ENCODE assay signal across 8 cellular contexts in genomic region chr2:218217366-218218309, GRCh38. TPM values are rescaled to one million over a fixed set of nuclear protein-coding genes. Genes with fewer than 3 reads are reported as not detected.
DNase-seq lines count a peak whose midpoint lies in the region; ATAC-seq and TF ChIP-seq lines count a peak whose summit lies in the region.

No MANE protein-coding gene starts in this region.

- H3K9me2 ChIP-seq in SU-DHL-6 (replicated peaks; ENCODE audit: insufficient read depth, low read length) = no peaks in the 10 kb centered on the region

- ATAC-seq in GM18502 (IDR thresholded peaks at IDR 0.05; ENCODE audit: poor library complexity, unreplicated experiment) (peak; percentile 36), HG03159 (IDR thresholded peaks at IDR 0.05; ENCODE audit: unreplicated experiment) (peak; percentile 38), right cardiac atrium (peak; percentile 76 to 82)
- peak; percentile 71 for ATAC-seq in activated naive CD8-positive, alpha-beta T cell treated with anti-CD3 and anti-CD28 coated beads, Interleukin-2, amount 50 U/mL, for 24 hours

- intact Hi-C loops in right cardiac atrium (cut with DNase I) = no loop called here

- H3K9me3 ChIP-seq in SU-DHL-6 (ENCODE audit: insufficient read depth, low read length) (no peaks in the 10 kb centered on the region), right cardiac atrium (ENCODE audit: control insufficient read depth, low read length) (no peaks in the 10 kb centered on the region)

- peaks cover 2% of the 10 kb centered on the region for H3K27me3 Mint-ChIP-seq in activated naive CD8-positive, alpha-beta T cell treated with anti-CD3 and anti-CD28 coated beads, Interleukin-2, amount 50 U/mL, for 24 hours

- peaks cover 20% of the 10 kb centered on the region for H3F3A ChIP-seq in SU-DHL-6 (ENCODE audit: insufficient read depth)

- H3K36me3 Mint-ChIP-seq in activated naive CD8-positive, alpha-beta T cell treated with anti-CD3 and anti-CD28 coated beads, Interleukin-2, amount 50 U/mL, for 24 hours (ENCODE audit: low read depth) = peaks cover 48% of the 10 kb centered on the region

- peak overlapping the region; percentile 97 for H3K4me2 ChIP-seq in SU-DHL-6 (ENCODE audit: low read depth, low read length, poor library complexity, severe bottlenecking)

- peak overlapping the region; percentile 99 for H3K9ac ChIP-seq in SU-DHL-6 (ENCODE audit: low read length)

- H3K4me3 ChIP-seq in SU-DHL-6 (ENCODE audit: insufficient read depth, low read length, poor library complexity, severe bottlenecking) = peak overlapping the region; percentile 90
- H3K4me3 ChIP-seq in right cardiac atrium (ENCODE audit: low read length) = peak overlapping the region; percentile 93
- peak overlapping the region; percentile 97 for H3K4me3 ChIP-seq in retinal pigment epithelial cell (ENCODE audit: low read length)

- H3K27ac Mint-ChIP-seq in activated naive CD8-positive, alpha-beta T cell treated with anti-CD3 and anti-CD28 coated beads, Interleukin-2, amount 50 U/mL, for 24 hours = peak overlapping the region; percentile 93

- H3K4me1 ChIP-seq in right cardiac atrium (ENCODE audit: control insufficient read depth, insufficient read depth, low read length) = peaks cover 15% of the 10 kb centered on the region

- peak overlapping the region; percentile 90 for H3K4me3 Mint-ChIP-seq in activated naive CD8-positive, alpha-beta T cell treated with anti-CD3 and anti-CD28 coated beads, Interleukin-2, amount 50 U/mL, for 24 hours

- no peak for TF ChIP-seq CTCF in 22Rv1 (IDR thresholded peaks at IDR 0.05)
- TF ChIP-seq CTCF in SU-DHL-6 (IDR thresholded peaks at IDR 0.05; ENCODE audit: insufficient read depth, low read length, poor library complexity, severe bottlenecking) = no peak
- TF ChIP-seq CTCF in retinal pigment epithelial cell (conservative IDR thresholded peaks at IDR 0.05; ENCODE audit: low read depth, low read length) = no peak

- H3K27me3 ChIP-seq in SU-DHL-6 (ENCODE audit: low read length) (no peaks in the 10 kb centered on the region), right cardiac atrium (ENCODE audit: control insufficient read depth, insufficient read depth) (no peaks in the 10 kb centered on the region)

- H3K36me3 ChIP-seq in SU-DHL-6 (ENCODE audit: low read length) = peaks cover 15% of the 10 kb centered on the region; the same call in 1 of the 2 replicates

- H2AFZ ChIP-seq in SU-DHL-6 (ENCODE audit: low read depth, low read length, severe bottlenecking) = no peak overlapping the region

- H4K20me1 ChIP-seq in SU-DHL-6 (ENCODE audit: low read depth, low read length) = peaks cover 26% of the 10 kb centered on the region

- H3K4me1 Mint-ChIP-seq in activated naive CD8-positive, alpha-beta T cell treated with anti-CD3 and anti-CD28 coated beads, Interleukin-2, amount 50 U/mL, for 24 hours = peaks cover 48% of the 10 kb centered on the region

- peak overlapping the region; percentile 66 for H3K27ac ChIP-seq in 22Rv1
- peak overlapping the region; percentile 97 for H3K27ac ChIP-seq in SU-DHL-6 (ENCODE audit: low read depth, low read length)
- peak overlapping the region; percentile 89 for H3K27ac ChIP-seq in right cardiac atrium (ENCODE audit: low read length)

- peak; percentile 82 for DNase-seq in activated naive CD8-positive, alpha-beta T cell treated with anti-CD3 and anti-CD28 coated beads, Interleukin-2, amount 50 U/mL, for 24 hours
- DNase-seq in right cardiac atrium = peak; percentile 71 to 87 (median 84)
- DNase-seq in retinal pigment epithelial cell (ENCODE audit: low read depth) = no peak
- DNase-seq in NCI-H1092 treated with DMSO at 0.1 percent for 48 hours (lab: John Stamatoyannopoulos, UW) = no peak

- under 1% methylated on average over 47 of the region's 47 CpGs for WGBS in right cardiac atrium

- no peaks in the 10 kb centered on the region for H3K9me3 Mint-ChIP-seq in activated naive CD8-positive, alpha-beta T cell treated with anti-CD3 and anti-CD28 coated beads, Interleukin-2, amount 50 U/mL, for 24 hours

- H3K79me2 ChIP-seq in SU-DHL-6 (ENCODE audit: insufficient read depth, low read length) = peaks cover 55% of the 10 kb centered on the region

RNA-seq across cellular contexts. Expression of gene ARPC2, which starts 0.6 kb away (rescaled TPM):
- 100 to 1,000 TPM; 131 to 161 (median 140) TPM for total RNA-seq in right cardiac atrium
- 110 TPM for polyA plus RNA-seq in right cardiac atrium

RNA-seq across cellular contexts. Expression of gene GPBAR1, which starts 43.2 kb away (rescaled TPM):
- 1 to 10 TPM; 5.2 to 8.6 (median 5.9) TPM for total RNA-seq in right cardiac atrium
- polyA plus RNA-seq in right cardiac atrium = 3.5 TPM

RNA-seq across cellular contexts. Expression of gene CXCR1, which starts 50.9 kb away (rescaled TPM):
- under 1 TPM in 3 of 4 donors, not detected in 1; 0.25 to 0.82 (median 0.26) TPM for total RNA-seq in right cardiac atrium
- polyA plus RNA-seq in right cardiac atrium = 0.09 TPM

RNA-seq across cellular contexts. Expression of gene AAMP, which starts 52.3 kb away (rescaled TPM):
- 10 to 100 TPM; 44.3 to 53.9 (median 49.9) TPM for total RNA-seq in right cardiac atrium
- 56.6 TPM for polyA plus RNA-seq in right cardiac atrium

RNA-seq across cellular contexts. Expression of gene PNKD, which starts 52.7 kb away (rescaled TPM):
- 10 to 100 TPM; 69.3 to 96.5 (median 80.5) TPM for total RNA-seq in right cardiac atrium
- polyA plus RNA-seq in right cardiac atrium = 157 TPM

Comparison
In these comparisons a context has a peak if more than half of its experiments do, and no peak if none do; other contexts are left out.
1. DNase-seq: peak in activated naive CD8-positive, alpha-beta T cell treated with anti-CD3 and anti-CD28 coated beads, Interleukin-2, amount 50 U/mL, for 24 hours (single experiment) and right cardiac atrium (3 of 3); none in retinal pigment epithelial cell (single experiment) and NCI-H1092 treated with DMSO at 0.1 percent for 48 hours (single experiment).
2. Peak in every context shown above with its lines, with median percentiles within 50 percentile points of each other: H3K27ac ChIP-seq, ATAC-seq and H3K4me3 ChIP-seq.